Comparison of ENCODE assay signal across 1 cellular context in the genomic region with DNA sequence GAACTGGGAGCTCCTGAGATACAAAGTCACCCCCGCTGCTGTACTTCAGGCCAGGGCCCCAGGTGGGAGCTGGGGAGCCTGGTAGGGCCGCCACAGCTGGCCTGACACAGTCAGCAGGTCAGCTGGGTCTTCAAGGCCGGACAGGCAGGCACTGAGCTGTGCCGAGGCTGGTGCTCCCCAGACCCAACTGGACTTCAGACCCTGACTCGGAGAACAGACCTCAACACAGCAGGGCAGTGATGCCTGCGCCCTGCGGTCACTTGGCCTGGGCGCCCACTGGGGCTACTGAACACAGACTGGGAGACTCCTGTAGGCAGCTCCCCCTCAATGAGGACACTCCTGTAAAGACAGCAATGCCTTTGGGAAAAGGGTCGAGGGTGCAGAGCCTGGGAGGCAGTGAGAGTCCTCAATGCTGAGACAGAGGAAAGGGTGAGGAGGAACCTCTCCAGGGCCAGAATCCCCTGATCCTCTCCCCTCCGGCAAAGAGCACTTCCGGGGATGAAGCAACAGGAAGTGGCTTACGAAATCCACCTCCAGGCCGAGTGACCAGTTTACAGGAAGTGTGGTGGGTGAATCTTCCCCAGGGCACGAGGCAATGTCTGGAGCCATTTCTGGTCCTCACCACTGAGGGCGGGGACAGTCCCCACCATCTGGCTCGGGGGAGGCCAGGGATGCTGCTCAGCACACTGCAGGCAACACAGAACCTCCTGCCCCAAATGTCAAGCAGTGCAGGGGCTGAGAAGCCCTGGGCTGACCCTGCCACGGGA.
TF ChIP-seq lines count a peak whose summit lies in the region.

No MANE protein-coding gene starts in this region.

TF ChIP-seq in HepG2, 621 proteins besides CTCF, POLR2A, EP300 and RAD21 (continued from another document and continues in another):
- TF ChIP-seq, protein P1, sequence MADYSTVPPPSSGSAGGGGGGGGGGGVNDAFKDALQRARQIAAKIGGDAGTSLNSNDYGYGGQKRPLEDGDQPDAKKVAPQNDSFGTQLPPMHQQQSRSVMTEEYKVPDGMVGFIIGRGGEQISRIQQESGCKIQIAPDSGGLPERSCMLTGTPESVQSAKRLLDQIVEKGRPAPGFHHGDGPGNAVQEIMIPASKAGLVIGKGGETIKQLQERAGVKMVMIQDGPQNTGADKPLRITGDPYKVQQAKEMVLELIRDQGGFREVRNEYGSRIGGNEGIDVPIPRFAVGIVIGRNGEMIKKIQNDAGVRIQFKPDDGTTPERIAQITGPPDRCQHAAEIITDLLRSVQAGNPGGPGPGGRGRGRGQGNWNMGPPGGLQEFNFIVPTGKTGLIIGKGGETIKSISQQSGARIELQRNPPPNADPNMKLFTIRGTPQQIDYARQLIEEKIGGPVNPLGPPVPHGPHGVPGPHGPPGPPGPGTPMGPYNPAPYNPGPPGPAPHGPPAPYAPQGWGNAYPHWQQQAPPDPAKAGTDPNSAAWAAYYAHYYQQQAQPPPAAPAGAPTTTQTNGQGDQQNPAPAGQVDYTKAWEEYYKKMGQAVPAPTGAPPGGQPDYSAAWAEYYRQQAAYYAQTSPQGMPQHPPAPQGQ (CRISPR knock-in tag; IDR thresholded peaks at IDR 0.05; ENCODE audit: borderline replicate concordance): no peak
- TF ChIP-seq NFKB2 (CRISPR knock-in tag; IDR thresholded peaks at IDR 0.05; ENCODE audit: borderline replicate concordance) (no peak; the same call in 1 of the 2 replicates), RARG (CRISPR knock-in tag; IDR thresholded peaks at IDR 0.05; ENCODE audit: low read depth) (no peak), ZSCAN29 (CRISPR knock-in tag; conservative IDR thresholded peaks at IDR 0.05) (no peak), KMT2A (CRISPR knock-in tag; IDR thresholded peaks at IDR 0.05) (peak; percentile 86; the same call in 1 of the 2 replicates), NFYB (CRISPR knock-in tag; IDR thresholded peaks at IDR 0.05) (no peak), CCDC6 (CRISPR knock-in tag; IDR thresholded peaks at IDR 0.05) (0 out of 2 replicates have a peak, but pooled peaks have one; percentile 76), ZNF75D (CRISPR knock-in tag; IDR thresholded peaks at IDR 0.05; ENCODE audit: borderline replicate concordance) (no peak), EHMT2 (IDR thresholded peaks at IDR 0.05; ENCODE audit: borderline replicate concordance, low read depth, low read length) (no peak), ZC3H4 (CRISPR knock-in tag; IDR thresholded peaks at IDR 0.05; ENCODE audit: borderline replicate concordance) (no peak), KLF15 (CRISPR knock-in tag; IDR thresholded peaks at IDR 0.05; ENCODE audit: borderline replicate concordance) (no peak), ZNF780A (CRISPR knock-in tag; IDR thresholded peaks at IDR 0.05) (no peak; the same call in 1 of the 2 replicates), ZNF274 (CRISPR knock-in tag; IDR thresholded peaks at IDR 0.05) (0 out of 2 replicates have a peak, but pooled peaks have one; percentile 58), ZNF264 (CRISPR knock-in tag; IDR thresholded peaks at IDR 0.05) (peak; percentile 89; the same call in 1 of the 2 replicates), ZNF143 (CRISPR knock-in tag; IDR thresholded peaks at IDR 0.05) (peak; percentile 49; the same call in 1 of the 2 replicates), ZNF747 (CRISPR knock-in tag; IDR thresholded peaks at IDR 0.05; ENCODE audit: borderline replicate concordance) (peak; percentile 63; the same call in 1 of the 2 replicates), ZNF484 (CRISPR knock-in tag; IDR thresholded peaks at IDR 0.05; ENCODE audit: borderline replicate concordance, low read depth) (no peak), TOE1 (CRISPR knock-in tag; IDR thresholded peaks at IDR 0.05) (no peak), BORCS8-MEF2B (CRISPR knock-in tag; IDR thresholded peaks at IDR 0.05) (peak; percentile 77; the same call in 1 of the 2 replicates), RBM39 (IDR thresholded peaks at IDR 0.05; ENCODE audit: low read depth, low read length, poor library complexity, severe bottlenecking) (no peak), GABPA (IDR thresholded peaks at IDR 0.05; ENCODE audit: low read depth, low read length) (peak; percentile 74), GABPA (CRISPR knock-in tag; IDR thresholded peaks at IDR 0.05; ENCODE audit: low read depth) (peak; percentile 95), PAF1 (CRISPR knock-in tag; IDR thresholded peaks at IDR 0.05) (peak; percentile 64; the same call in 1 of the 2 replicates), KLF13 (CRISPR knock-in tag; IDR thresholded peaks at IDR 0.05) (no peak), TMF1 (CRISPR knock-in tag; IDR thresholded peaks at IDR 0.05; ENCODE audit: low read depth) (no peak), NRL (CRISPR knock-in tag; IDR thresholded peaks at IDR 0.05; ENCODE audit: borderline replicate concordance) (peak; percentile 37; the same call in 1 of the 2 replicates), FOSL2 (CRISPR knock-in tag; IDR thresholded peaks at IDR 0.05) (peak; percentile 84), SP4 (CRISPR knock-in tag; IDR thresholded peaks at IDR 0.05) (peak; percentile 57; the same call in 1 of the 2 replicates), PCBP2 (optimal IDR thresholded peaks at IDR 0.05; ENCODE audit: low read depth, low read length, poor library complexity, severe bottlenecking) (no peak), ZNF660 (CRISPR knock-in tag; IDR thresholded peaks at IDR 0.05; ENCODE audit: borderline replicate concordance, low read depth) (no peak), ZNF343 (CRISPR knock-in tag; IDR thresholded peaks at IDR 0.05) (0 out of 2 replicates have a peak, but pooled peaks have one; percentile 35), ZMYM2 (CRISPR knock-in tag; IDR thresholded peaks at IDR 0.05) (peak; percentile 66; the same call in 1 of the 2 replicates)
- TF ChIP-seq, protein P2, sequence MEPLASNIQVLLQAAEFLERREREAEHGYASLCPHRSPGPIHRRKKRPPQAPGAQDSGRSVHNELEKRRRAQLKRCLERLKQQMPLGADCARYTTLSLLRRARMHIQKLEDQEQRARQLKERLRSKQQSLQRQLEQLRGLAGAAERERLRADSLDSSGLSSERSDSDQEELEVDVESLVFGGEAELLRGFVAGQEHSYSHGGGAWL (CRISPR knock-in tag; IDR thresholded peaks at IDR 0.05): peak; percentile 57; the same call in 1 of the 2 replicates
- TF ChIP-seq, protein P3, sequence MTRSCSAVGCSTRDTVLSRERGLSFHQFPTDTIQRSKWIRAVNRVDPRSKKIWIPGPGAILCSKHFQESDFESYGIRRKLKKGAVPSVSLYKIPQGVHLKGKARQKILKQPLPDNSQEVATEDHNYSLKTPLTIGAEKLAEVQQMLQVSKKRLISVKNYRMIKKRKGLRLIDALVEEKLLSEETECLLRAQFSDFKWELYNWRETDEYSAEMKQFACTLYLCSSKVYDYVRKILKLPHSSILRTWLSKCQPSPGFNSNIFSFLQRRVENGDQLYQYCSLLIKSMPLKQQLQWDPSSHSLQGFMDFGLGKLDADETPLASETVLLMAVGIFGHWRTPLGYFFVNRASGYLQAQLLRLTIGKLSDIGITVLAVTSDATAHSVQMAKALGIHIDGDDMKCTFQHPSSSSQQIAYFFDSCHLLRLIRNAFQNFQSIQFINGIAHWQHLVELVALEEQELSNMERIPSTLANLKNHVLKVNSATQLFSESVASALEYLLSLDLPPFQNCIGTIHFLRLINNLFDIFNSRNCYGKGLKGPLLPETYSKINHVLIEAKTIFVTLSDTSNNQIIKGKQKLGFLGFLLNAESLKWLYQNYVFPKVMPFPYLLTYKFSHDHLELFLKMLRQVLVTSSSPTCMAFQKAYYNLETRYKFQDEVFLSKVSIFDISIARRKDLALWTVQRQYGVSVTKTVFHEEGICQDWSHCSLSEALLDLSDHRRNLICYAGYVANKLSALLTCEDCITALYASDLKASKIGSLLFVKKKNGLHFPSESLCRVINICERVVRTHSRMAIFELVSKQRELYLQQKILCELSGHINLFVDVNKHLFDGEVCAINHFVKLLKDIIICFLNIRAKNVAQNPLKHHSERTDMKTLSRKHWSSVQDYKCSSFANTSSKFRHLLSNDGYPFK (CRISPR knock-in tag; IDR thresholded peaks at IDR 0.05; ENCODE audit: borderline replicate concordance): peak; percentile 87; the same call in 1 of the 2 replicates
- TF ChIP-seq, protein P4, sequence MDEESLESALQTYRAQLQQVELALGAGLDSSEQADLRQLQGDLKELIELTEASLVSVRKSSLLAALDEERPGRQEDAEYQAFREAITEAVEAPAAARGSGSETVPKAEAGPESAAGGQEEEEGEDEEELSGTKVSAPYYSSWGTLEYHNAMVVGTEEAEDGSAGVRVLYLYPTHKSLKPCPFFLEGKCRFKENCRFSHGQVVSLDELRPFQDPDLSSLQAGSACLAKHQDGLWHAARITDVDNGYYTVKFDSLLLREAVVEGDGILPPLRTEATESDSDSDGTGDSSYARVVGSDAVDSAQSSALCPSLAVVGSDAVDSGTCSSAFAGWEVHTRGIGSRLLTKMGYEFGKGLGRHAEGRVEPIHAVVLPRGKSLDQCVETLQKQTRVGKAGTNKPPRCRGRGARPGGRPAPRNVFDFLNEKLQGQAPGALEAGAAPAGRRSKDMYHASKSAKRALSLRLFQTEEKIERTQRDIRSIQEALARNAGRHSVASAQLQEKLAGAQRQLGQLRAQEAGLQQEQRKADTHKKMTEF (CRISPR knock-in tag; IDR thresholded peaks at IDR 0.05): peak; percentile 94
- TF ChIP-seq, protein P5, sequence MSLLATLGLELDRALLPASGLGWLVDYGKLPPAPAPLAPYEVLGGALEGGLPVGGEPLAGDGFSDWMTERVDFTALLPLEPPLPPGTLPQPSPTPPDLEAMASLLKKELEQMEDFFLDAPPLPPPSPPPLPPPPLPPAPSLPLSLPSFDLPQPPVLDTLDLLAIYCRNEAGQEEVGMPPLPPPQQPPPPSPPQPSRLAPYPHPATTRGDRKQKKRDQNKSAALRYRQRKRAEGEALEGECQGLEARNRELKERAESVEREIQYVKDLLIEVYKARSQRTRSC (CRISPR knock-in tag; IDR thresholded peaks at IDR 0.05; ENCODE audit: low read depth): no peak
- TF ChIP-seq, protein P6, sequence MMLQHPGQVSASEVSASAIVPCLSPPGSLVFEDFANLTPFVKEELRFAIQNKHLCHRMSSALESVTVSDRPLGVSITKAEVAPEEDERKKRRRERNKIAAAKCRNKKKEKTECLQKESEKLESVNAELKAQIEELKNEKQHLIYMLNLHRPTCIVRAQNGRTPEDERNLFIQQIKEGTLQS (CRISPR knock-in tag; IDR thresholded peaks at IDR 0.05): peak; percentile 85
- TF ChIP-seq, protein P7, sequence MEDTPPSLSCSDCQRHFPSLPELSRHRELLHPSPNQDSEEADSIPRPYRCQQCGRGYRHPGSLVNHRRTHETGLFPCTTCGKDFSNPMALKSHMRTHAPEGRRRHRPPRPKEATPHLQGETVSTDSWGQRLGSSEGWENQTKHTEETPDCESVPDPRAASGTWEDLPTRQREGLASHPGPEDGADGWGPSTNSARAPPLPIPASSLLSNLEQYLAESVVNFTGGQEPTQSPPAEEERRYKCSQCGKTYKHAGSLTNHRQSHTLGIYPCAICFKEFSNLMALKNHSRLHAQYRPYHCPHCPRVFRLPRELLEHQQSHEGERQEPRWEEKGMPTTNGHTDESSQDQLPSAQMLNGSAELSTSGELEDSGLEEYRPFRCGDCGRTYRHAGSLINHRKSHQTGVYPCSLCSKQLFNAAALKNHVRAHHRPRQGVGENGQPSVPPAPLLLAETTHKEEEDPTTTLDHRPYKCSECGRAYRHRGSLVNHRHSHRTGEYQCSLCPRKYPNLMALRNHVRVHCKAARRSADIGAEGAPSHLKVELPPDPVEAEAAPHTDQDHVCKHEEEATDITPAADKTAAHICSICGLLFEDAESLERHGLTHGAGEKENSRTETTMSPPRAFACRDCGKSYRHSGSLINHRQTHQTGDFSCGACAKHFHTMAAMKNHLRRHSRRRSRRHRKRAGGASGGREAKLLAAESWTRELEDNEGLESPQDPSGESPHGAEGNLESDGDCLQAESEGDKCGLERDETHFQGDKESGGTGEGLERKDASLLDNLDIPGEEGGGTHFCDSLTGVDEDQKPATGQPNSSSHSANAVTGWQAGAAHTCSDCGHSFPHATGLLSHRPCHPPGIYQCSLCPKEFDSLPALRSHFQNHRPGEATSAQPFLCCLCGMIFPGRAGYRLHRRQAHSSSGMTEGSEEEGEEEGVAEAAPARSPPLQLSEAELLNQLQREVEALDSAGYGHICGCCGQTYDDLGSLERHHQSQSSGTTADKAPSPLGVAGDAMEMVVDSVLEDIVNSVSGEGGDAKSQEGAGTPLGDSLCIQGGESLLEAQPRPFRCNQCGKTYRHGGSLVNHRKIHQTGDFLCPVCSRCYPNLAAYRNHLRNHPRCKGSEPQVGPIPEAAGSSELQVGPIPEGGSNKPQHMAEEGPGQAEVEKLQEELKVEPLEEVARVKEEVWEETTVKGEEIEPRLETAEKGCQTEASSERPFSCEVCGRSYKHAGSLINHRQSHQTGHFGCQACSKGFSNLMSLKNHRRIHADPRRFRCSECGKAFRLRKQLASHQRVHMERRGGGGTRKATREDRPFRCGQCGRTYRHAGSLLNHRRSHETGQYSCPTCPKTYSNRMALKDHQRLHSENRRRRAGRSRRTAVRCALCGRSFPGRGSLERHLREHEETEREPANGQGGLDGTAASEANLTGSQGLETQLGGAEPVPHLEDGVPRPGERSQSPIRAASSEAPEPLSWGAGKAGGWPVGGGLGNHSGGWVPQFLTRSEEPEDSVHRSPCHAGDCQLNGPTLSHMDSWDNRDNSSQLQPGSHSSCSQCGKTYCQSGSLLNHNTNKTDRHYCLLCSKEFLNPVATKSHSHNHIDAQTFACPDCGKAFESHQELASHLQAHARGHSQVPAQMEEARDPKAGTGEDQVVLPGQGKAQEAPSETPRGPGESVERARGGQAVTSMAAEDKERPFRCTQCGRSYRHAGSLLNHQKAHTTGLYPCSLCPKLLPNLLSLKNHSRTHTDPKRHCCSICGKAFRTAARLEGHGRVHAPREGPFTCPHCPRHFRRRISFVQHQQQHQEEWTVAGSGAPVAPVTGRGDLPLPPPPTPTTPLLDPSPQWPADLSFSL (CRISPR knock-in tag; IDR thresholded peaks at IDR 0.05): 0 out of 2 replicates have a peak, but pooled peaks have one; percentile 9
- TF ChIP-seq, protein P8, sequence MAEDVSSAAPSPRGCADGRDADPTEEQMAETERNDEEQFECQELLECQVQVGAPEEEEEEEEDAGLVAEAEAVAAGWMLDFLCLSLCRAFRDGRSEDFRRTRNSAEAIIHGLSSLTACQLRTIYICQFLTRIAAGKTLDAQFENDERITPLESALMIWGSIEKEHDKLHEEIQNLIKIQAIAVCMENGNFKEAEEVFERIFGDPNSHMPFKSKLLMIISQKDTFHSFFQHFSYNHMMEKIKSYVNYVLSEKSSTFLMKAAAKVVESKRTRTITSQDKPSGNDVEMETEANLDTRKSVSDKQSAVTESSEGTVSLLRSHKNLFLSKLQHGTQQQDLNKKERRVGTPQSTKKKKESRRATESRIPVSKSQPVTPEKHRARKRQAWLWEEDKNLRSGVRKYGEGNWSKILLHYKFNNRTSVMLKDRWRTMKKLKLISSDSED (CRISPR knock-in tag; IDR thresholded peaks at IDR 0.05): no peak
- TF ChIP-seq, protein P9, sequence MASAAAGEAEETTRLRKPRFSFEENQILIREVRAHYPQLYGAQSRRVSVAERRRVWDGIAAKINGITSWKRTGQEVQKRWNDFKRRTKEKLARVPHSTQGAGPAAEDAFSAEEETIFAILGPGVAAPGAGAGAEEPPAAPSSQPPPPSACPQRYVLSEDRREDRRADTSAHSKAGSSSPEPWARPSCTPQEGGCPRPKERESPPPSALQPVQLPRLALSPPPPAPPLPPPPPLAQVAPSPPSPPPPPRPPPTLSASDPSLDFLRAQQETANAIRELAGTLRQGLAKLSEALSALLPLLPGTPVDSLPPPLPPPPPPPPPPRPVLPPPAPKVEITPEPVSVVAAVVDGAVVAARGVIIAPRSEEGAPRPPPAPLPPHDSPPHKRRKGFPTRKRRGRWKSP (CRISPR knock-in tag; IDR thresholded peaks at IDR 0.05): peak; percentile 68
